Comparison of ENCODE assay signal across 9 cellular contexts in genomic region chr20:22684072-22684762, GRCh38.
DNase-seq lines count a peak whose midpoint lies in the region; ATAC-seq, FAIRE-seq and TF ChIP-seq lines count a peak whose summit lies in the region.
"Had no signal": no experiment of that assay in that cellular context is flagged by ENCODE, and none has a peak within 500 bp of the region (broad histone marks: within the 10 kb centered on the region; RNA-seq: fewer than 3 reads in every experiment).

No MANE protein-coding gene starts in this region.

- H3K4me3 ChIP-seq in Karpas-422 (ENCODE audit: low read length) (no peak overlapping the region), HepG2 (replicated peaks in 1 of 3; ENCODE audit: insufficient read depth in 1 of 3, low read depth in 2 of 3, low read length in 3 of 3) (no peak overlapping the region)

- FAIRE-seq in HepG2 (lab: Jason Lieb, UNC), result peak; percentile 93

- DNase-seq in NOMO-1 (lab: John Stamatoyannopoulos, UW; ENCODE audit: unreplicated experiment in 2 of 2) (peak; percentile 21 to 54), NOMO-1 treated with dmso at 0.1 percent for 144 hours (lab: John Stamatoyannopoulos, UW; ENCODE audit: unreplicated experiment) (no peak), Karpas-422 (peak; percentile 87), RPMI8226 (peak; percentile 78), dedifferentiated amniotic fluid mesenchymal stem cell (ENCODE audit: extremely low spot score) (peak; percentile 80), HepG2 (ENCODE audit: low spot score) (peak; percentile 84), substantia nigra (lab: John Stamatoyannopoulos, UW) (peak in 36 of 49 donors; percentile 7 to 65 (median 32))

- H3K4me2 ChIP-seq in Karpas-422 (ENCODE audit: low read depth, low read length, poor library complexity, severe bottlenecking) (no peak overlapping the region), HepG2 (ENCODE audit: low read depth, low read length) (no peak overlapping the region)

- CTCF ChIA-PET in HepG2 (lab: Yijun Ruan, JAX; ENCODE audit: low intra/inter-chr PET ratio, low total read pairs), result interaction anchor here (0.5 to 7.5 kb wide), 10 partner anchors 98 to 380 kb away, joined by 3 to 231 read pairs (median 4); no protein-coding TSS in a partner anchor

- H3K9ac ChIP-seq in Karpas-422 (ENCODE audit: low read length) (no peak overlapping the region), HepG2 (ENCODE audit: insufficient read depth, low read depth, low read length) (no peak overlapping the region)

- H3K27ac ChIP-seq in Karpas-422 (ENCODE audit: low read length) (no peak overlapping the region), HepG2 (ENCODE audit: extremely low read length, insufficient read depth, low read length) (no peak overlapping the region), substantia nigra (ENCODE audit: low read depth, low read length, poor library complexity, severe bottlenecking) (no peak overlapping the region)
- H3K27ac ChIP-seq: epithelial cell of prostate had no signal

- H4K20me1 ChIP-seq in Karpas-422 (ENCODE audit: insufficient read depth, low read depth, low read length), result no peaks in the 10 kb centered on the region
- no peaks in the 10 kb centered on the region for H4K20me1 ChIP-seq in HepG2 (ENCODE audit: insufficient read depth, low read length)

- intact Hi-C loops in HepG2 (cut with micrococcal nuclease; ENCODE audit: unreplicated experiment), result loop anchor here (1.0 to 5.0 kb wide), 8 partner anchors 67 to 350 kb away; no protein-coding TSS in a partner anchor

- no peak for TF ChIP-seq EP300 in HepG2 (IDR thresholded peaks at IDR 0.05; ENCODE audit: low read depth in 2 of 2, low read length in 2 of 2)
- TF ChIP-seq EP300 in HepG2 (CRISPR knock-in tag; IDR thresholded peaks at IDR 0.05; ENCODE audit: borderline replicate concordance), result no peak

- BruUV-seq in HepG2 (replicated peaks; lab: Mats Ljungman, UMichigan), result no TSS peak

- H3K9me3 ChIP-seq in Karpas-422 (ENCODE audit: low read length) (no peaks in the 10 kb centered on the region), HepG2 (ENCODE audit: low read length) (no peaks in the 10 kb centered on the region)

- TF ChIP-seq POLR2A in HepG2 (IDR thresholded peaks at IDR 0.05; ENCODE audit: insufficient read depth in 1 of 2, low read depth in 2 of 2, low read length in 2 of 2), result no peak

- H3K27me3 ChIP-seq in Karpas-422 (ENCODE audit: low read length) (no peaks in the 10 kb centered on the region), HepG2 (ENCODE audit: control insufficient read depth in 1 of 2, insufficient read depth in 2 of 2, low read length in 2 of 2) (peaks cover 0 to 3% of the 10 kb centered on the region in 2 experiments; a peak in 1 of 5 replicates)

- peak; percentile 98 for TF ChIP-seq CTCF in HepG2 (CRISPR knock-in tag; IDR thresholded peaks at IDR 0.05)

- POLR2A ChIA-PET in HepG2 (lab: Yijun Ruan, JAX), result no interaction called here

- H3K79me2 ChIP-seq in Karpas-422 (ENCODE audit: low read length), result no peaks in the 10 kb centered on the region
- H3K79me2 ChIP-seq in HepG2 (ENCODE audit: insufficient read depth, low read length), result no peaks in the 10 kb centered on the region

- ATAC-seq in GM21526 (IDR thresholded peaks at IDR 0.05; ENCODE audit: low FRiP score, unreplicated experiment) (peak; percentile 85), HepG2 (peak; percentile 91)

- WGBS in HepG2 (ENCODE audit: low lambda C conversion rate), result 15% methylated on average over 12 of the region's 12 CpGs

- H3K9me2 ChIP-seq in Karpas-422 (replicated peaks; ENCODE audit: insufficient read depth, low read length), result no peaks in the 10 kb centered on the region

- peak; percentile 99 for TF ChIP-seq RAD21 in HepG2 (CRISPR knock-in tag; IDR thresholded peaks at IDR 0.05)

- H2AFZ ChIP-seq in Karpas-422 (ENCODE audit: low read length) (0 out of 2 replicates have a peak overlapping the region, but pooled peaks have one; percentile 11), HepG2 (ENCODE audit: low read length) (no peak overlapping the region)

- H3K4me1 ChIP-seq in Karpas-422 (ENCODE audit: low read length) (no peaks in the 10 kb centered on the region), HepG2 (ENCODE audit: insufficient read depth, low read length) (peaks cover 18% of the 10 kb centered on the region)

- no peaks in the 10 kb centered on the region for H3K36me3 ChIP-seq in Karpas-422 (ENCODE audit: insufficient read depth, low read length)
- H3K36me3 ChIP-seq in HepG2 (replicated peaks in 1 of 2; ENCODE audit: control insufficient read depth in 1 of 2, insufficient read depth in 2 of 2, low read length in 2 of 2), result no peaks in the 10 kb centered on the region

- in situ Hi-C loops in HepG2 (cut with HindIII; ENCODE audit: extremely low pct_ligation_motif_present, low pct_unique_long_range_greater_than_20kb), result loop anchor here (5.0 kb wide), 1 partner anchor 97 kb away; no protein-coding TSS in a partner anchor

TF ChIP-seq in HepG2, 621 proteins besides CTCF, POLR2A, EP300 and RAD21 (continues in another document):
- TF ChIP-seq FUBP1 (CRISPR knock-in tag; IDR thresholded peaks at IDR 0.05; ENCODE audit: borderline replicate concordance), result no peak
- TF ChIP-seq XBP1 (CRISPR knock-in tag; IDR thresholded peaks at IDR 0.05), result no peak
- TF ChIP-seq ZFP36L1 (CRISPR knock-in tag; IDR thresholded peaks at IDR 0.05), result no peak
- TF ChIP-seq HNRNPK (IDR thresholded peaks at IDR 0.05; ENCODE audit: low read depth, low read length, poor library complexity, severe bottlenecking), result no peak
- TF ChIP-seq EZH2 (conservative IDR thresholded peaks at IDR 0.05; ENCODE audit: low read depth, low read length), result no peak
- no peak for TF ChIP-seq TERF1 (CRISPR knock-in tag; IDR thresholded peaks at IDR 0.05)
- TF ChIP-seq ZNF773 (CRISPR knock-in tag; IDR thresholded peaks at IDR 0.05; ENCODE audit: borderline replicate concordance), result no peak
- TF ChIP-seq ZNF224 (CRISPR knock-in tag; IDR thresholded peaks at IDR 0.05), result no peak
- no peak for TF ChIP-seq HMGA1 (CRISPR knock-in tag; conservative IDR thresholded peaks at IDR 0.05)
- no peak for TF ChIP-seq MTA3 (CRISPR knock-in tag; IDR thresholded peaks at IDR 0.05)
- no peak for TF ChIP-seq ZFP62 (CRISPR knock-in tag; IDR thresholded peaks at IDR 0.05)
- TF ChIP-seq ZNF737 (CRISPR knock-in tag; IDR thresholded peaks at IDR 0.05; ENCODE audit: borderline replicate concordance), result no peak
- TF ChIP-seq HOXA5 (CRISPR knock-in tag; IDR thresholded peaks at IDR 0.05), result no peak; the same call in 1 of the 2 replicates
- no peak for TF ChIP-seq ZSCAN29 (CRISPR knock-in tag; conservative IDR thresholded peaks at IDR 0.05)
- no peak for TF ChIP-seq SNAPC2 (CRISPR knock-in tag; IDR thresholded peaks at IDR 0.05)
- no peak for TF ChIP-seq ZNF710 (CRISPR knock-in tag; IDR thresholded peaks at IDR 0.05; ENCODE audit: borderline replicate concordance)
- TF ChIP-seq IRF2 (CRISPR knock-in tag; IDR thresholded peaks at IDR 0.05), result peak; percentile 51; the same call in 1 of the 2 replicates
- no peak for TF ChIP-seq ZNF747 (CRISPR knock-in tag; IDR thresholded peaks at IDR 0.05; ENCODE audit: borderline replicate concordance)
- TF ChIP-seq FOXO1 (CRISPR knock-in tag; IDR thresholded peaks at IDR 0.05), result 0 out of 2 replicates have a peak, but pooled peaks have one; percentile 9
- 0 out of 2 replicates have a peak, but pooled peaks have one; percentile 35 for TF ChIP-seq ZNF329 (CRISPR knock-in tag; IDR thresholded peaks at IDR 0.05; ENCODE audit: low read depth)
